13 cellular contexts compared by ENCODE assay signal in the genomic region with DNA sequence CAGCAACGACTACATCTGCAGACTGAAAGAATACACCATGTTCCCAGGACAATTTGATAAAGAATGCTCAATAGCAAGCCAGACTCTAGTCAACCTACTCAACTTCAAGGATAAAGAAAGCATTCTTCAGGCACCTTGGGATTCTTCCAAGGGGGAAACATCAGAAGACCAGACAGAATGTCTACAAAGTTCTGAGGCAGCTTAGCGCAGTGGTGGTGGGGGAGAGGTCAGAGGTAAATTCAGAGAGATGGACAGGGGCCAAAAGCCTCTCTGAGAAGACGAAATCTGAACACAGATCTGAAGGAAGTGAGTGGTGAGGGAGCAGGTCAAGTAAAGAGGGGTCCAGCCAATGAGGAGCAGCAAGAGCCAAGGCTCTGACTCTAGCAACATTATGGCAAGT. TPM values are rescaled to one million over a fixed set of nuclear protein-coding genes. Genes with fewer than 3 reads are reported as not detected.
DNase-seq lines count a peak whose midpoint lies in the region; ATAC-seq and TF ChIP-seq lines count a peak whose summit lies in the region.
"Had no signal": no experiment of that assay in that cellular context is flagged by ENCODE, and none has a peak within 500 bp of the region (broad histone marks: within the 10 kb centered on the region; RNA-seq: fewer than 3 reads in every experiment).

No MANE protein-coding gene starts in this region.

- ATAC-seq in stimulated activated naive B cell treated with anti-CD40 and anti-IgM and Interleukin-4, amounts not matched to agents 10 μg/mL and 1 μg/mL and 100 μg/mL, for 72 hours (replicated peaks): no peak
- ATAC-seq: mucosa of descending colon had no signal

- no peak for TF ChIP-seq EP300 in esophagus muscularis mucosa (IDR thresholded peaks at IDR 0.05)

- no peak overlapping the region for H3K27ac ChIP-seq in CD4-positive, alpha-beta memory T cell (ENCODE audit: low read depth, low read length)
- H3K27ac ChIP-seq in SK-N-MC (peak overlapping the region; percentile 91), esophagus muscularis mucosa (replicated peaks in 1 of 4) (peak overlapping the region; percentile 25 to 74 (median 60))

- no peaks in the 10 kb centered on the region for H3K27me3 ChIP-seq in CD4-positive, alpha-beta memory T cell (ENCODE audit: insufficient read depth, low read length)
- no peaks in the 10 kb centered on the region for H3K27me3 ChIP-seq in esophagus muscularis mucosa

- peaks cover 10 to 47% of the 10 kb centered on the region in 2 donors for H3K36me3 Mint-ChIP-seq in CD4-positive, alpha-beta memory T cell
- H3K36me3 Mint-ChIP-seq in stimulated activated naive B cell treated with anti-CD40 and anti-IgM and Interleukin-4, amounts not matched to agents 10 μg/mL and 1 μg/mL and 100 μg/mL, for 72 hours: peaks cover 11 to 15% of the 10 kb centered on the region in 2 donors

- intact Hi-C loops in CD4-positive, alpha-beta memory T cell (cut with micrococcal nuclease): no loop called here
- intact Hi-C loops in esophagus muscularis mucosa (cut with DNase I): no loop called here
- intact Hi-C loops in posterior vena cava (cut with DNase I): no loop called here

- peak overlapping the region in 4 of 7 donors; percentile 2 to 71 (median 62) for H3K27ac Mint-ChIP-seq in CD4-positive, alpha-beta memory T cell
- H3K27ac Mint-ChIP-seq in stimulated activated naive B cell treated with anti-CD40 and anti-IgM and Interleukin-4, amounts not matched to agents 10 μg/mL and 1 μg/mL and 100 μg/mL, for 72 hours: no peak overlapping the region

- no peaks in the 10 kb centered on the region for H3K27me3 Mint-ChIP-seq in CD4-positive, alpha-beta memory T cell
- no peaks in the 10 kb centered on the region for H3K27me3 Mint-ChIP-seq in stimulated activated naive B cell treated with anti-CD40 and anti-IgM and Interleukin-4, amounts not matched to agents 10 μg/mL and 1 μg/mL and 100 μg/mL, for 72 hours

- no peak overlapping the region for H3K4me3 Mint-ChIP-seq in CD4-positive, alpha-beta memory T cell
- no peak overlapping the region for H3K4me3 Mint-ChIP-seq in stimulated activated naive B cell treated with anti-CD40 and anti-IgM and Interleukin-4, amounts not matched to agents 10 μg/mL and 1 μg/mL and 100 μg/mL, for 72 hours

- TF ChIP-seq POLR2A in esophagus muscularis mucosa (IDR thresholded peaks at IDR 0.05; ENCODE audit: low read depth): no peak
- no peak for TF ChIP-seq POLR2A in erythroblast (IDR thresholded peaks at IDR 0.05; ENCODE audit: low read length)

- TF ChIP-seq CTCF in esophagus muscularis mucosa (IDR thresholded peaks at IDR 0.05): no peak

- POLR2A ChIA-PET in CD4-positive, alpha-beta memory T cell (lab: Charles Lee; ENCODE audit: partially characterized antibody): no interaction called here

- 53% methylated on average over 3 of the region's 3 CpGs for WGBS in esophagus muscularis mucosa

- DNase-seq in CD4-positive, alpha-beta memory T cell: no peak
- DNase-seq in SK-N-MC (ENCODE audit: low read depth, low spot score) (no peak), esophagus muscularis mucosa (ENCODE audit: extremely low spot score) (no peak), posterior vena cava (ENCODE audit: low spot score) (peak; percentile 14), A172 (ENCODE audit: low spot score) (no peak), erythroblast (lab: John Stamatoyannopoulos, UW) (no peak), C1 segment of cervical spinal cord (lab: John Stamatoyannopoulos, UW) (no peak)
- DNase-seq in stimulated activated naive B cell treated with anti-CD40 and anti-IgM and Interleukin-4, amounts not matched to agents 10 μg/mL and 1 μg/mL and 100 μg/mL, for 72 hours: no peak
- DNase-seq: COR-L47, mucosa of descending colon, NCI-H1092 treated with DMSO at 0.1 percent for 48 hours, NCI-H526 treated with DMSO at 0.1 percent for 48 hours, SIG-M5 had no signal

- H3K4me1 ChIP-seq in CD4-positive, alpha-beta memory T cell (ENCODE audit: insufficient read depth, low read length): peaks cover 22% of the 10 kb centered on the region
- peaks cover 68 to 100% (median 95%) of the 10 kb centered on the region in 4 donors for H3K4me1 ChIP-seq in esophagus muscularis mucosa

- H3K36me3 ChIP-seq in CD4-positive, alpha-beta memory T cell (ENCODE audit: insufficient read depth, low read length): peaks cover 16% of the 10 kb centered on the region
- H3K36me3 ChIP-seq in SK-N-MC (ENCODE audit: insufficient read depth, low read length) (0 out of 2 replicates have a peak, but pooled peaks cover 3% of the 10 kb centered on the region), esophagus muscularis mucosa (no peaks in the 10 kb centered on the region)

- no peak overlapping the region for H3K9ac ChIP-seq in SK-N-MC (ENCODE audit: insufficient read length)

- peaks cover 0 to 4% (median 0%) of the 10 kb centered on the region in 8 donors for H3K9me3 Mint-ChIP-seq in CD4-positive, alpha-beta memory T cell
- H3K9me3 Mint-ChIP-seq in stimulated activated naive B cell treated with anti-CD40 and anti-IgM and Interleukin-4, amounts not matched to agents 10 μg/mL and 1 μg/mL and 100 μg/mL, for 72 hours: no peaks in the 10 kb centered on the region

- no peak overlapping the region for H3K4me3 ChIP-seq in CD4-positive, alpha-beta memory T cell (ENCODE audit: low read length in 2 of 2)
- H3K4me3 ChIP-seq in SK-N-MC (no peak overlapping the region), esophagus muscularis mucosa (no peak overlapping the region)
- H3K4me3 ChIP-seq: mucosa of descending colon had no signal

- H3K4me1 Mint-ChIP-seq in CD4-positive, alpha-beta memory T cell: peaks cover 23 to 56% (median 46%) of the 10 kb centered on the region in 4 donors
- peaks cover 12 to 21% of the 10 kb centered on the region in 2 donors for H3K4me1 Mint-ChIP-seq in stimulated activated naive B cell treated with anti-CD40 and anti-IgM and Interleukin-4, amounts not matched to agents 10 μg/mL and 1 μg/mL and 100 μg/mL, for 72 hours

- no peaks in the 10 kb centered on the region for H3K9me3 ChIP-seq in CD4-positive, alpha-beta memory T cell (ENCODE audit: control insufficient read depth in 1 of 2, low read length in 2 of 2)
- H3K9me3 ChIP-seq in SK-N-MC (ENCODE audit: low read depth, low read length) (no peaks in the 10 kb centered on the region), esophagus muscularis mucosa (no peaks in the 10 kb centered on the region)
- H3K9me3 ChIP-seq: mucosa of descending colon had no signal

- CTCF ChIA-PET in CD4-positive, alpha-beta memory T cell (lab: Charles Lee; ENCODE audit: partially characterized antibody): interaction anchor here (0.6 to 2.3 kb wide), 5 partner anchors 10 to 42 kb away, joined by 3 to 6 read pairs (median 3); no protein-coding TSS in a partner anchor

RNA-seq across cellular contexts. Expression of gene IRAK1, which starts 27.6 kb away (rescaled TPM):
- 10 to 100 TPM; 66.9 to 74.5 TPM for total RNA-seq in CD4-positive, alpha-beta memory T cell
- polyA plus RNA-seq in CD4-positive, alpha-beta memory T cell: 10 to 100 TPM; 38.1 to 64.5 TPM
- 10 to 100 TPM; 50.5 to 74.9 (median 67.6) TPM for total RNA-seq in esophagus muscularis mucosa
- 100 to 1,000 TPM in 1 of 2 donors, 10 to 100 TPM in 1; 88.2 to 114 TPM for total RNA-seq in posterior vena cava
- 192 and 220 TPM in 2 replicates for total RNA-seq in A172 (2014; rRNA removed; shearing (Covaris generic))

RNA-seq across cellular contexts. Expression of gene MECP2, which starts 50.3 kb away (rescaled TPM):
- total RNA-seq in CD4-positive, alpha-beta memory T cell: 100 to 1,000 TPM; 103 to 108 TPM
- 10 to 100 TPM in 1 of 2 donors, 1 to 10 TPM in 1; 9.5 to 26.5 TPM for polyA plus RNA-seq in CD4-positive, alpha-beta memory T cell
- total RNA-seq in esophagus muscularis mucosa (10 to 100 TPM; 57.7 to 79.4 (median 64.8) TPM), posterior vena cava (10 to 100 TPM; 53.6 to 55.0 TPM)
- 35.1 and 48.3 TPM in 2 replicates for total RNA-seq in A172 (2014; rRNA removed; shearing (Covaris generic))
